1 cellular context compared by ENCODE assay signal in the genomic region with DNA sequence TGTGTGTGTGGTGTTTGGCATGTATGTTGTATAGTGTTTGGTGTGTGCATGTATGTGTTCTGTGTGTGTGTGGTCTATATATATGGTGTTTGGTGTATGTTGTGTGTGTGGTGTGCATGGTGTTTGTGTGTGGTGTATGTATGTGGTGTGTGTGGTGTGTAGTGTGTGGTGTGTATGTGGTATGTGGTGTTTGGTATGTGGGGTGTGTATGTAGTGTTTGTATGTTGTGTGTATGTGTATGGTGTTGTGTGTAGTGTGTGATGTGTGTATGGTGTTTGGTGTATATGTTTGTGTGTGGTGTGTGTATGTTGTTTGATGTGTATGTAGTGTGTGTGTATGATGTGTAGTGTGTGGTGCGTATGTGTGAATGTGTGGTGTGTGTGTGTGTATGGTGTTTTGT.
TF ChIP-seq lines count a peak whose summit lies in the region.

No MANE protein-coding gene starts in this region.

TF ChIP-seq in HEK293, 187 proteins besides CTCF, POLR2A, EP300 and RAD21 (continued from another document):
- TF ChIP-seq, protein P1, sequence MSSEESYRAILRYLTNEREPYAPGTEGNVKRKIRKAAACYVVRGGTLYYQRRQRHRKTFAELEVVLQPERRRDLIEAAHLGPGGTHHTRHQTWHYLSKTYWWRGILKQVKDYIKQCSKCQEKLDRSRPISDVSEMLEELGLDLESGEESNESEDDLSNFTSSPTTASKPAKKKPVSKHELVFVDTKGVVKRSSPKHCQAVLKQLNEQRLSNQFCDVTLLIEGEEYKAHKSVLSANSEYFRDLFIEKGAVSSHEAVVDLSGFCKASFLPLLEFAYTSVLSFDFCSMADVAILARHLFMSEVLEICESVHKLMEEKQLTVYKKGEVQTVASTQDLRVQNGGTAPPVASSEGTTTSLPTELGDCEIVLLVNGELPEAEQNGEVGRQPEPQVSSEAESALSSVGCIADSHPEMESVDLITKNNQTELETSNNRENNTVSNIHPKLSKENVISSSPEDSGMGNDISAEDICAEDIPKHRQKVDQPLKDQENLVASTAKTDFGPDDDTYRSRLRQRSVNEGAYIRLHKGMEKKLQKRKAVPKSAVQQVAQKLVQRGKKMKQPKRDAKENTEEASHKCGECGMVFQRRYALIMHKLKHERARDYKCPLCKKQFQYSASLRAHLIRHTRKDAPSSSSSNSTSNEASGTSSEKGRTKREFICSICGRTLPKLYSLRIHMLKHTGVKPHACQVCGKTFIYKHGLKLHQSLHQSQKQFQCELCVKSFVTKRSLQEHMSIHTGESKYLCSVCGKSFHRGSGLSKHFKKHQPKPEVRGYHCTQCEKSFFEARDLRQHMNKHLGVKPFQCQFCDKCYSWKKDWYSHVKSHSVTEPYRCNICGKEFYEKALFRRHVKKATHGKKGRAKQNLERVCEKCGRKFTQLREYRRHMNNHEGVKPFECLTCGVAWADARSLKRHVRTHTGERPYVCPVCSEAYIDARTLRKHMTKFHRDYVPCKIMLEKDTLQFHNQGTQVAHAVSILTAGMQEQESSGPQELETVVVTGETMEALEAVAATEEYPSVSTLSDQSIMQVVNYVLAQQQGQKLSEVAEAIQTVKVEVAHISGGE (tag by site-specific recombination; conservative IDR thresholded peaks at IDR 0.05; ENCODE audit: low read depth) = no peak
- TF ChIP-seq ZNF792 (tag by site-specific recombination; IDR thresholded peaks at IDR 0.05) (no peak), ZNF433 (tag by site-specific recombination; IDR thresholded peaks at IDR 0.05; ENCODE audit: low read depth) (no peak), ZBTB48 (tag by site-specific recombination; IDR thresholded peaks at IDR 0.05) (no peak), ZNF670 (tag by site-specific recombination; IDR thresholded peaks at IDR 0.05; ENCODE audit: low read depth) (peak; percentile 12; the same call in 1 of the 2 replicates), ZNF391 (tag by site-specific recombination; IDR thresholded peaks at IDR 0.05; ENCODE audit: borderline replicate concordance, low read depth) (no peak), ZNF138 (tag by site-specific recombination; IDR thresholded peaks at IDR 0.05; ENCODE audit: borderline replicate concordance) (no peak), ZNF626 (tag by site-specific recombination; IDR thresholded peaks at IDR 0.05) (no peak), ZNF658 (tag by site-specific recombination; IDR thresholded peaks at IDR 0.05) (peak; percentile 93; the same call in 1 of the 2 replicates), ZFP37 (tag by site-specific recombination; IDR thresholded peaks at IDR 0.05) (no peak), ZBTB8A (tag by site-specific recombination; IDR thresholded peaks at IDR 0.05) (no peak), GLIS2 (tag by site-specific recombination; IDR thresholded peaks at IDR 0.05) (no peak), KLF9 (tag by site-specific recombination; IDR thresholded peaks at IDR 0.05; ENCODE audit: low read depth) (no peak; the same call in 1 of the 2 replicates), ZBTB20 (tag by site-specific recombination; IDR thresholded peaks at IDR 0.05) (no peak), ZNF354C (tag by site-specific recombination; IDR thresholded peaks at IDR 0.05; ENCODE audit: borderline replicate concordance, low read depth) (no peak)
- TF ChIP-seq, protein P2, sequence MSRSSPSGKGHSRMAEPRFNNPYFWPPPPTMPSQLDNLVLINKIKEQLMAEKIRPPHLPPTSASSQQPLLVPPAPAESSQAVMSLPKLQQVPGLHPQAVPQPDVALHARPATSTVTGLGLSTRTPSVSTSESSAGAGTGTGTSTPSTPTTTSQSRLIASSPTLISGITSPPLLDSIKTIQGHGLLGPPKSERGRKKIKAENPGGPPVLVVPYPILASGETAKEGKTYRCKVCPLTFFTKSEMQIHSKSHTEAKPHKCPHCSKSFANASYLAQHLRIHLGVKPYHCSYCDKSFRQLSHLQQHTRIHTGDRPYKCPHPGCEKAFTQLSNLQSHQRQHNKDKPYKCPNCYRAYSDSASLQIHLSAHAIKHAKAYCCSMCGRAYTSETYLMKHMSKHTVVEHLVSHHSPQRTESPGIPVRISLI (tag by site-specific recombination; IDR thresholded peaks at IDR 0.05) = no peak
